ENCODE assay signal across 28 cellular contexts in genomic region chr10:129126955-129127354, GRCh38.
"Had no signal": no experiment of that assay in that cellular context is flagged by ENCODE, and none has a peak within 500 bp of the region (broad histone marks: within the 10 kb centered on the region; RNA-seq: fewer than 3 reads in every experiment).

No MANE protein-coding gene starts in this region.

- H3K36me3 ChIP-seq: brain microvascular endothelial cell, esophagus squamous epithelium, gastroesophageal sphincter, heart right ventricle had no signal

- H3K27me3 ChIP-seq: brain microvascular endothelial cell, esophagus squamous epithelium had no signal

- H3K4me1 Mint-ChIP-seq: activated CD4-positive, alpha-beta T cell treated with anti-CD3 and anti-CD28 coated beads for 36 hours; activated CD4-positive, alpha-beta T cell treated with anti-CD3 and anti-CD28 coated beads, Interleukin-2, amount 10 ng/mL, durations not matched to agents 24 days and 14 days; activated T-helper 17 cell treated with anti-CD3 and anti-CD28 coated beads, Interleukin-2, amount 50 U/mL, for 72 hours; central memory CD8-positive, alpha-beta T cell had no signal

- H3K36me3 Mint-ChIP-seq: activated CD4-positive, alpha-beta memory T cell treated with anti-CD3 and anti-CD28 coated beads for 36 hours had no signal

- DNase-seq: activated CD4-positive, alpha-beta memory T cell treated with anti-CD3 and anti-CD28 coated beads for 36 hours; activated CD4-positive, alpha-beta T cell treated with anti-CD3 and anti-CD28 coated beads for 36 hours; activated CD4-positive, alpha-beta T cell treated with anti-CD3 and anti-CD28 coated beads, Interleukin-2, amount 10 ng/mL, durations not matched to agents 24 days and 14 days; activated CD4-positive, CD25-positive, alpha-beta regulatory T cell; activated CD4-positive, CD25-positive, alpha-beta regulatory T cell treated with anti-CD3 and anti-CD28 coated beads, Interleukin-2, amount 50 U/mL, for 72 hours; activated CD8-positive, alpha-beta T cell treated with anti-CD3 and anti-CD28 coated beads, Interleukin-2, amount 10 ng/mL, durations not matched to agents 7 days and 5 days; activated effector memory CD4-positive, alpha-beta T cell treated with Interleukin-2 at 50 U/mL for 16 hours; activated gamma-delta T cell treated with Interleukin-2 at 50 U/mL for 16 hours; activated naive CD4-positive, alpha-beta T cell treated with anti-CD3 and anti-CD28 coated beads, Interleukin-2, amount 50 U/mL, for 16 hours; activated naive CD4-positive, alpha-beta T cell treated with Interleukin-2 at 50 U/mL for 16 hours; activated T-cell treated with anti-CD3 and anti-CD28 coated beads, Interleukin-2, amount 50 U/mL, for 4 hours; amniotic stem cell; anterior cingulate cortex; brain microvascular endothelial cell; dorsolateral prefrontal cortex; effector CD4-positive, alpha-beta T cell; effector memory CD8-positive, alpha-beta T cell; esophagus squamous epithelium; foreskin melanocyte; heart right ventricle; T-helper 2 cell had no signal

- H3K4me3 Mint-ChIP-seq: activated CD4-positive, alpha-beta memory T cell treated with anti-CD3 and anti-CD28 coated beads for 36 hours; activated CD4-positive, alpha-beta T cell treated with anti-CD3 and anti-CD28 coated beads for 36 hours; activated CD4-positive, alpha-beta T cell treated with anti-CD3 and anti-CD28 coated beads, Interleukin-2, amount 10 ng/mL, durations not matched to agents 24 days and 14 days; activated CD8-positive, alpha-beta T cell treated with anti-CD3 and anti-CD28 coated beads, Interleukin-2, amount 10 ng/mL, durations not matched to agents 7 days and 5 days; activated naive CD8-positive, alpha-beta T cell; activated T-cell treated with anti-CD3 and anti-CD28 coated beads, Interleukin-2, amount 50 U/mL, for 4 hours; activated T-helper 17 cell treated with anti-CD3 and anti-CD28 coated beads, Interleukin-2, amount 50 U/mL, for 72 hours; central memory CD8-positive, alpha-beta T cell; dendritic cell treated with granulocyte-macrophage colony-stimulating factor and Interleukin-4, amounts not matched to agents 40 ng/mL and 50 ng/mL, for 4 days; effector memory CD8-positive, alpha-beta T cell had no signal

- H3K27ac Mint-ChIP-seq: activated CD4-positive, alpha-beta memory T cell treated with anti-CD3 and anti-CD28 coated beads for 36 hours; activated CD4-positive, alpha-beta T cell treated with anti-CD3 and anti-CD28 coated beads for 36 hours; activated CD4-positive, alpha-beta T cell treated with anti-CD3 and anti-CD28 coated beads, Interleukin-2, amount 10 ng/mL, durations not matched to agents 24 days and 14 days; activated CD8-positive, alpha-beta T cell treated with anti-CD3 and anti-CD28 coated beads, Interleukin-2, amount 10 ng/mL, durations not matched to agents 7 days and 5 days; activated naive CD8-positive, alpha-beta T cell; activated T-helper 17 cell treated with anti-CD3 and anti-CD28 coated beads, Interleukin-2, amount 50 U/mL, for 72 hours; dendritic cell treated with granulocyte-macrophage colony-stimulating factor and Interleukin-4, amounts not matched to agents 40 ng/mL and 50 ng/mL, for 4 days; effector memory CD8-positive, alpha-beta T cell had no signal

- H3K27me3 Mint-ChIP-seq: activated CD4-positive, alpha-beta memory T cell treated with anti-CD3 and anti-CD28 coated beads for 36 hours; activated naive CD8-positive, alpha-beta T cell; dendritic cell treated with granulocyte-macrophage colony-stimulating factor and Interleukin-4, amounts not matched to agents 40 ng/mL and 50 ng/mL, for 4 days had no signal

- H3K9me3 ChIP-seq: esophagus squamous epithelium had no signal

- H3K9me3 Mint-ChIP-seq: activated CD4-positive, alpha-beta T cell treated with anti-CD3 and anti-CD28 coated beads, Interleukin-2, amount 10 ng/mL, durations not matched to agents 24 days and 14 days; activated T-cell treated with anti-CD3 and anti-CD28 coated beads, Interleukin-2, amount 50 U/mL, for 4 hours; activated T-helper 17 cell treated with anti-CD3 and anti-CD28 coated beads, Interleukin-2, amount 50 U/mL, for 72 hours; central memory CD8-positive, alpha-beta T cell; dendritic cell treated with granulocyte-macrophage colony-stimulating factor and Interleukin-4, amounts not matched to agents 40 ng/mL and 50 ng/mL, for 4 days; effector memory CD8-positive, alpha-beta T cell had no signal

- H3K4me1 ChIP-seq: esophagus squamous epithelium, gastroesophageal sphincter had no signal

- ATAC-seq: activated CD4-positive, alpha-beta T cell treated with anti-CD3 and anti-CD28 coated beads for 36 hours; activated CD8-positive, alpha-beta T cell treated with anti-CD3 and anti-CD28 coated beads, Interleukin-2, amount 10 ng/mL, durations not matched to agents 7 days and 5 days; activated T-cell treated with anti-CD3 and anti-CD28 coated beads, Interleukin-2, amount 50 U/mL, for 4 hours; activated T-helper 17 cell treated with anti-CD3 and anti-CD28 coated beads, Interleukin-2, amount 50 U/mL, for 72 hours; effector memory CD8-positive, alpha-beta T cell; gastroesophageal sphincter; heart right ventricle had no signal

- H3K4me3 ChIP-seq: coronary artery, dorsolateral prefrontal cortex, esophagus squamous epithelium, gastroesophageal sphincter, heart right ventricle had no signal

- H3K27ac ChIP-seq: brain microvascular endothelial cell, coronary artery, dorsolateral prefrontal cortex, epithelial cell of prostate, esophagus squamous epithelium, gastroesophageal sphincter, heart right ventricle had no signal
